11 cellular contexts compared by ENCODE assay signal in genomic region chr15:83928392-83928734, GRCh38.
DNase-seq lines count a peak whose midpoint lies in the region; ATAC-seq, FAIRE-seq and TF ChIP-seq lines count a peak whose summit lies in the region.
"Had no signal": no experiment of that assay in that cellular context is flagged by ENCODE, and none has a peak within 500 bp of the region (broad histone marks: within the 10 kb centered on the region; RNA-seq: fewer than 3 reads in every experiment).

No MANE protein-coding gene starts in this region.

- 69% methylated on average over 1 of the region's 1 CpG for WGBS in smooth muscle cell (ENCODE audit: low lambda C conversion rate)

- no peaks in the 10 kb centered on the region for H3K27me3 ChIP-seq in smooth muscle cell (ENCODE audit: low read depth)
- H3K27me3 ChIP-seq: tibial nerve had no signal

- H3K9me3 ChIP-seq in smooth muscle cell (replicated peaks; ENCODE audit: low read depth) = no peaks in the 10 kb centered on the region
- H3K9me3 ChIP-seq: tibial nerve had no signal

- ATAC-seq in GM19035 (IDR thresholded peaks at IDR 0.05; ENCODE audit: unreplicated experiment) (peak; percentile 86), HG02678 (IDR thresholded peaks at IDR 0.05; ENCODE audit: unreplicated experiment) (peak; percentile 92), HG03521 (IDR thresholded peaks at IDR 0.05; ENCODE audit: unreplicated experiment) (peak; percentile 85)

- no peak overlapping the region for H3K4me3 ChIP-seq in smooth muscle cell
- H3K4me3 ChIP-seq: tibial nerve had no signal

- no peak overlapping the region for H3K9ac ChIP-seq in smooth muscle cell (ENCODE audit: low read depth)

- H3F3A ChIP-seq in smooth muscle cell (ENCODE audit: low read depth) = no peaks in the 10 kb centered on the region

- H3K4me2 ChIP-seq in smooth muscle cell = no peak overlapping the region

- no peak overlapping the region for H3K27ac ChIP-seq in smooth muscle cell (ENCODE audit: low read depth)
- H3K27ac ChIP-seq: tibial nerve had no signal

- FAIRE-seq in GM12892 (lab: Jason Lieb, UNC) = peak; percentile 89

- no peaks in the 10 kb centered on the region for H4K20me1 ChIP-seq in smooth muscle cell (ENCODE audit: low read depth)

- H3K4me1 ChIP-seq in smooth muscle cell (ENCODE audit: low read depth) = no peaks in the 10 kb centered on the region

- TF ChIP-seq POLR2A in GM12892 (IDR thresholded peaks at IDR 0.05; ENCODE audit: low read depth, low read length) = no peak

- no peak for TF ChIP-seq CTCF in smooth muscle cell (IDR thresholded peaks at IDR 0.05; ENCODE audit: borderline replicate concordance, insufficient read depth, poor library complexity, severe bottlenecking)

- H3K79me2 ChIP-seq in smooth muscle cell (ENCODE audit: low read depth) = no peaks in the 10 kb centered on the region

- no peak overlapping the region for H2AFZ ChIP-seq in smooth muscle cell (ENCODE audit: low read depth)

- DNase-seq in GM12892 (ENCODE audit: insufficient read length) (no peak), RKO (ENCODE audit: low spot score) (no peak), NCI-H82 treated with DMSO at 0.1 percent for 48 hours (lab: John Stamatoyannopoulos, UW; ENCODE audit: unreplicated experiment) (no peak), smooth muscle cell (lab: John Stamatoyannopoulos, UW; ENCODE audit: unreplicated experiment) (no peak), NCI-H2029 treated with DMSO at 0.1 percent for 48 hours (lab: John Stamatoyannopoulos, UW) (no peak)
- DNase-seq: CD8-positive, alpha-beta memory T cell; naive B cell had no signal

- H3K36me3 ChIP-seq in smooth muscle cell (ENCODE audit: low read depth) = no peaks in the 10 kb centered on the region
- H3K36me3 ChIP-seq: tibial nerve had no signal
